Comparison of ENCODE assay signal across 8 cellular contexts in genomic region chr5:141397756-141398551, GRCh38. TPM values are rescaled to one million over a fixed set of nuclear protein-coding genes. Genes with fewer than 3 reads are reported as not detected.
A peak's percentile ranks its signal among the peaks of the same experiment; 100 is the strongest.
DNase-seq lines count a peak whose midpoint lies in the region; ATAC-seq, FAIRE-seq and TF ChIP-seq lines count a peak whose summit lies in the region.
"Not testable (repeated sequence)": the region's sequence is repeated elsewhere in the genome, so short reads cannot be mapped to it uniquely, and the experiment has no call there.

TSS of gene PCDHGB5 (plus strand) at chr5:141397947. CDS start at chr5:141398128, 181 bp downstream.

- peaks cover 12 to 19% of the 10 kb centered on the region in 2 donors for H3K36me3 Mint-ChIP-seq in naive B cell

- not testable (repeated sequence) for H3K27me3 ChIP-seq in SU-DHL-6 (ENCODE audit: low read length)

- H3K4me2 ChIP-seq in SU-DHL-6 (ENCODE audit: low read depth, low read length, poor library complexity, severe bottlenecking) = peak within 1 kb of the TSS; percentile 26

- H3K9ac ChIP-seq in SU-DHL-6 (ENCODE audit: low read length) = not testable (repeated sequence)

- peaks cover 10% of the 10 kb centered on the region; the same call in 1 of the 2 replicates for H3K36me3 ChIP-seq in SU-DHL-6 (ENCODE audit: low read length)

- peak; percentile 75 for ATAC-seq in GM21381 (IDR thresholded peaks at IDR 0.05; ENCODE audit: unreplicated experiment)
- ATAC-seq in HG03159 (IDR thresholded peaks at IDR 0.05; ENCODE audit: unreplicated experiment) = peak; percentile 92
- ATAC-seq in naive B cell (ENCODE audit: low read depth in 2 of 2) = peak; percentile 58 to 61

- not testable (repeated sequence) for H3K9me2 ChIP-seq in SU-DHL-6 (replicated peaks; ENCODE audit: insufficient read depth, low read length)

- FAIRE-seq in frontal cortex (lab: Jason Lieb, UNC) = not testable (repeated sequence)

- H3K4me3 Mint-ChIP-seq in naive B cell = peak within 1 kb of the TSS; percentile 2 to 83 (median 42)

- H4K20me1 ChIP-seq in SU-DHL-6 (ENCODE audit: low read depth, low read length) = not testable (repeated sequence)

- H3K4me3 ChIP-seq in SU-DHL-6 (ENCODE audit: insufficient read depth, low read length, poor library complexity, severe bottlenecking) = peak within 1 kb of the TSS; percentile 35

- H3K9me3 ChIP-seq in SU-DHL-6 (ENCODE audit: insufficient read depth, low read length) = peaks cover 21% of the 10 kb centered on the region; the same call in 1 of the 2 replicates

- TF ChIP-seq CTCF in SU-DHL-6 (IDR thresholded peaks at IDR 0.05; ENCODE audit: insufficient read depth, low read length, poor library complexity, severe bottlenecking) = peak; percentile 13

- not testable (repeated sequence) for H3K79me2 ChIP-seq in SU-DHL-6 (ENCODE audit: insufficient read depth, low read length)

- H2AFZ ChIP-seq in SU-DHL-6 (ENCODE audit: low read depth, low read length, severe bottlenecking) = not testable (repeated sequence)

- H3K4me1 Mint-ChIP-seq in naive B cell = not testable (repeated sequence)

- peaks cover 4 to 60% (median 34%) of the 10 kb centered on the region in 7 donors for H3K9me3 Mint-ChIP-seq in naive B cell

- not testable (repeated sequence) for H3F3A ChIP-seq in SU-DHL-6 (ENCODE audit: insufficient read depth)

- not testable (repeated sequence) for H3K27ac ChIP-seq in SU-DHL-6 (ENCODE audit: low read depth, low read length); temporal lobe (ENCODE audit: low read depth, low read length)

- H3K27ac Mint-ChIP-seq in naive B cell = peak within 1 kb of the TSS in 1 of 6 donors; percentile 63

- DNase-seq in EL = peak; percentile 74
- DNase-seq in amniotic epithelial cell (ENCODE audit: low read depth) = peak; percentile 44
- not testable (repeated sequence) for DNase-seq in frontal cortex (ENCODE audit: low spot score in 2 of 2); naive B cell

- H3K27me3 Mint-ChIP-seq in naive B cell = peaks cover 47 to 74% (median 52%) of the 10 kb centered on the region in 3 donors

RNA-seq across cellular contexts. Expression of gene PCDHGB5, which starts in this region (rescaled TPM):
- total RNA-seq in frontal cortex (13.0 TPM), temporal lobe (16.2 TPM)
- under 1 TPM in 3 of 6 donors, not detected in 3; 0.12 to 0.27 (median 0.20) TPM for polyA plus RNA-seq in naive B cell (ENCODE audit: low read depth in 6 of 6)

Comparison
In these comparisons a context has a peak if more than half of its experiments do, and no peak if none do; other contexts are left out.
1. Peak in ATAC-seq in naive B cell; RNA of the gene not detected or under 1 TPM.